21 cellular contexts compared by ENCODE assay signal in genomic region chr6:142933701-142934100, GRCh38. TPM values are rescaled to one million over a fixed set of nuclear protein-coding genes. Genes with fewer than 3 reads are reported as not detected.
DNase-seq lines count a peak whose midpoint lies in the region; ATAC-seq and TF ChIP-seq lines count a peak whose summit lies in the region.
"Had no signal": no experiment of that assay in that cellular context is flagged by ENCODE, and none has a peak within 500 bp of the region (broad histone marks: within the 10 kb centered on the region; RNA-seq: fewer than 3 reads in every experiment).

No MANE protein-coding gene starts in this region.

- peak overlapping the region; percentile 73 for H3K4me2 ChIP-seq in DOHH2 (ENCODE audit: low read length)
- H3K4me2 ChIP-seq: GM23338, hepatocyte had no signal

- DNase-seq in activated CD4-positive, alpha-beta T cell treated with anti-CD3 and anti-CD28 coated beads for 36 hours = no peak
- no peak for DNase-seq in activated CD4-positive, alpha-beta T cell treated with anti-CD3 and anti-CD28 coated beads for 4 hours
- no peak for DNase-seq in activated T-helper 2 cell treated with anti-CD3 and anti-CD28 coated beads, Interferon-gamma antibody, Interleukin-2, Interleukin-4, amounts not matched to agents 10 μg/mL and 5 μg/mL and 100 μg/mL, durations not matched to agents 14 hours and 24 hours and 36 hours (ENCODE audit: low spot score)
- no peak for DNase-seq in naive thymus-derived CD8-positive, alpha-beta T cell
- DNase-seq in NCI-H1105 treated with DMSO at 0.1 percent for 48 hours (lab: John Stamatoyannopoulos, UW) (no peak), anterior cingulate cortex (lab: John Stamatoyannopoulos, UW) (no peak)
- DNase-seq: BE2C; body of pancreas; colonic mucosa; KBM-7; NCI-H1105; NCI-H526; right cardiac atrium; stimulated activated CD4-positive, alpha-beta T cell treated with anti-CD3 and anti-CD28 coated beads, Interleukin-15, amount 100 ng/mL, for 24 hours; upper lobe of left lung had no signal

- peaks cover 91% of the 10 kb centered on the region for H3K4me1 Mint-ChIP-seq in activated CD4-positive, alpha-beta T cell treated with anti-CD3 and anti-CD28 coated beads for 36 hours
- H3K4me1 Mint-ChIP-seq in activated T-helper 2 cell treated with anti-CD3 and anti-CD28 coated beads, Interferon-gamma antibody, Interleukin-2, Interleukin-4, amounts not matched to agents 10 μg/mL and 5 μg/mL and 100 μg/mL, durations not matched to agents 14 hours and 24 hours and 36 hours (ENCODE audit: low read depth) = peaks cover 71% of the 10 kb centered on the region
- H3K4me1 Mint-ChIP-seq in naive thymus-derived CD8-positive, alpha-beta T cell = peaks cover 36 to 99% (median 84%) of the 10 kb centered on the region in 4 donors

- peaks cover 6% of the 10 kb centered on the region; the same call in 1 of the 2 replicates for H4K20me1 ChIP-seq in DOHH2 (ENCODE audit: control insufficient read depth, insufficient read depth, low read depth, low read length)

- H3K27me3 Mint-ChIP-seq in activated CD4-positive, alpha-beta T cell treated with anti-CD3 and anti-CD28 coated beads for 36 hours = no peaks in the 10 kb centered on the region
- no peaks in the 10 kb centered on the region for H3K27me3 Mint-ChIP-seq in activated T-helper 2 cell treated with anti-CD3 and anti-CD28 coated beads, Interferon-gamma antibody, Interleukin-2, Interleukin-4, amounts not matched to agents 10 μg/mL and 5 μg/mL and 100 μg/mL, durations not matched to agents 14 hours and 24 hours and 36 hours (ENCODE audit: low read depth)
- no peaks in the 10 kb centered on the region for H3K27me3 Mint-ChIP-seq in naive thymus-derived CD8-positive, alpha-beta T cell

- peak overlapping the region; percentile 73 for H3K27ac ChIP-seq in DOHH2 (ENCODE audit: low read depth, low read length)
- H3K27ac ChIP-seq: colonic mucosa, hepatocyte, upper lobe of left lung had no signal

- peaks cover 2% of the 10 kb centered on the region; the same call in 1 of the 2 replicates for H3K9me3 ChIP-seq in DOHH2 (ENCODE audit: control insufficient read depth, insufficient read depth, low read length)
- H3K9me3 ChIP-seq: BE2C, body of pancreas, colonic mucosa, upper lobe of left lung had no signal

- peaks cover 96% of the 10 kb centered on the region for H3K4me1 ChIP-seq in DOHH2 (ENCODE audit: control insufficient read depth, low read length)
- H3K4me1 ChIP-seq: BE2C, colonic mucosa had no signal

- no peak for TF ChIP-seq CTCF in DOHH2 (IDR thresholded peaks at IDR 0.05; ENCODE audit: low read depth, low read length, poor library complexity, severe bottlenecking)

- no peaks in the 10 kb centered on the region for H3K9me3 Mint-ChIP-seq in activated CD4-positive, alpha-beta T cell treated with anti-CD3 and anti-CD28 coated beads for 36 hours (ENCODE audit: low read depth)
- H3K9me3 Mint-ChIP-seq in activated T-helper 2 cell treated with anti-CD3 and anti-CD28 coated beads, Interferon-gamma antibody, Interleukin-2, Interleukin-4, amounts not matched to agents 10 μg/mL and 5 μg/mL and 100 μg/mL, durations not matched to agents 14 hours and 24 hours and 36 hours = no peaks in the 10 kb centered on the region
- no peaks in the 10 kb centered on the region for H3K9me3 Mint-ChIP-seq in naive thymus-derived CD8-positive, alpha-beta T cell
- H3K9me3 Mint-ChIP-seq: GM23338 had no signal

- no peak for ATAC-seq in activated CD4-positive, alpha-beta T cell treated with anti-CD3 and anti-CD28 coated beads for 36 hours
- ATAC-seq in naive thymus-derived CD8-positive, alpha-beta T cell = no peak
- no peak for ATAC-seq in HG02759 (IDR thresholded peaks at IDR 0.05; ENCODE audit: unreplicated experiment)
- ATAC-seq: body of pancreas, GM23338, right cardiac atrium, Right ventricle myocardium inferior had no signal

- peak overlapping the region; percentile 86 for H3K27ac Mint-ChIP-seq in activated CD4-positive, alpha-beta T cell treated with anti-CD3 and anti-CD28 coated beads for 36 hours
- H3K27ac Mint-ChIP-seq in activated T-helper 2 cell treated with anti-CD3 and anti-CD28 coated beads, Interferon-gamma antibody, Interleukin-2, Interleukin-4, amounts not matched to agents 10 μg/mL and 5 μg/mL and 100 μg/mL, durations not matched to agents 14 hours and 24 hours and 36 hours = no peak overlapping the region
- H3K27ac Mint-ChIP-seq in naive thymus-derived CD8-positive, alpha-beta T cell = peak overlapping the region in 7 of 10 donors; percentile 41 to 98 (median 93)
- H3K27ac Mint-ChIP-seq: GM23338 had no signal

- no peaks in the 10 kb centered on the region for H3K27me3 ChIP-seq in DOHH2 (ENCODE audit: control insufficient read depth, low read length)
- H3K27me3 ChIP-seq: body of pancreas, colonic mucosa, hepatocyte, upper lobe of left lung had no signal

- H3K9me2 ChIP-seq in DOHH2 (replicated peaks; ENCODE audit: control insufficient read depth, low read length) = no peaks in the 10 kb centered on the region

- peaks cover 99% of the 10 kb centered on the region for H3K79me2 ChIP-seq in DOHH2 (ENCODE audit: control insufficient read depth, low read length)

- POLR2A ChIA-PET in activated CD4-positive, alpha-beta T cell treated with anti-CD3 and anti-CD28 coated beads for 36 hours (lab: Charles Lee) = no interaction called here
- POLR2A ChIA-PET in naive thymus-derived CD8-positive, alpha-beta T cell (lab: Charles Lee) = interaction anchor here (1.0 kb wide), 1 partner anchor 13 kb away, joined by 4 read pairs; no protein-coding TSS in a partner anchor

- H3K4me3 Mint-ChIP-seq in activated CD4-positive, alpha-beta T cell treated with anti-CD3 and anti-CD28 coated beads for 36 hours = peak overlapping the region; percentile 68
- H3K4me3 Mint-ChIP-seq in activated T-helper 2 cell treated with anti-CD3 and anti-CD28 coated beads, Interferon-gamma antibody, Interleukin-2, Interleukin-4, amounts not matched to agents 10 μg/mL and 5 μg/mL and 100 μg/mL, durations not matched to agents 14 hours and 24 hours and 36 hours (ENCODE audit: low read depth) = peak overlapping the region; percentile 7
- peak overlapping the region in 9 of 10 donors; percentile 10 to 98 (median 57) for H3K4me3 Mint-ChIP-seq in naive thymus-derived CD8-positive, alpha-beta T cell
- H3K4me3 Mint-ChIP-seq: GM23338 had no signal

- CTCF ChIA-PET in activated CD4-positive, alpha-beta T cell treated with anti-CD3 and anti-CD28 coated beads for 36 hours (lab: Charles Lee) = interaction anchor here (0.6 to 0.7 kb wide), 2 partner anchors 8 to 459 kb away, joined by 3 read pairs; no protein-coding TSS in a partner anchor

- peaks cover 11% of the 10 kb centered on the region; the same call in 1 of the 2 replicates for H3F3A ChIP-seq in DOHH2 (ENCODE audit: control insufficient read depth, insufficient read depth)

- peak overlapping the region; percentile 61 for H3K4me3 ChIP-seq in DOHH2 (ENCODE audit: low read length)
- H3K4me3 ChIP-seq: body of pancreas, colonic mucosa, GM23338, hepatocyte, lung, upper lobe of left lung had no signal

- intact Hi-C loops in activated CD4-positive, alpha-beta T cell treated with anti-CD3 and anti-CD28 coated beads for 36 hours (cut with DNase I, micrococcal nuclease) = no loop called here
- intact Hi-C loops in activated T-helper 2 cell treated with anti-CD3 and anti-CD28 coated beads, Interferon-gamma antibody, Interleukin-2, Interleukin-4, amounts not matched to agents 10 μg/mL and 5 μg/mL and 100 μg/mL, durations not matched to agents 14 hours and 24 hours and 36 hours (cut with micrococcal nuclease) = no loop called here

- H3K36me3 Mint-ChIP-seq in activated CD4-positive, alpha-beta T cell treated with anti-CD3 and anti-CD28 coated beads for 36 hours (ENCODE audit: low read depth) = peaks cover 47% of the 10 kb centered on the region
- H3K36me3 Mint-ChIP-seq in activated T-helper 2 cell treated with anti-CD3 and anti-CD28 coated beads, Interferon-gamma antibody, Interleukin-2, Interleukin-4, amounts not matched to agents 10 μg/mL and 5 μg/mL and 100 μg/mL, durations not matched to agents 14 hours and 24 hours and 36 hours (ENCODE audit: low read depth) = peaks cover 37% of the 10 kb centered on the region
- H3K36me3 Mint-ChIP-seq in naive thymus-derived CD8-positive, alpha-beta T cell = peaks cover 0 to 12% (median 7%) of the 10 kb centered on the region in 3 donors

- peaks cover 12% of the 10 kb centered on the region for H3K36me3 ChIP-seq in DOHH2 (ENCODE audit: control insufficient read depth, low read length)
- H3K36me3 ChIP-seq: BE2C, colonic mucosa, upper lobe of left lung had no signal

RNA-seq across cellular contexts. Expression of gene HIVEP2, which starts 11.3 kb away (rescaled TPM):
- 10 to 100 TPM; 30.7 to 33.6 TPM for total RNA-seq in activated CD4-positive, alpha-beta T cell treated with anti-CD3 and anti-CD28 coated beads for 36 hours
- total RNA-seq in activated T-helper 2 cell treated with anti-CD3 and anti-CD28 coated beads, Interferon-gamma antibody, Interleukin-2, Interleukin-4, amounts not matched to agents 10 μg/mL and 5 μg/mL and 100 μg/mL, durations not matched to agents 14 hours and 24 hours and 36 hours = 24.3 and 26.1 TPM in 2 replicates
- 10 to 100 TPM; 84.8 to 99.2 TPM for total RNA-seq in naive thymus-derived CD8-positive, alpha-beta T cell
- 10 to 100 TPM in 2 of 3 donors, 1 to 10 TPM in 1; 6.5 to 17.1 (median 12.5) TPM for polyA plus RNA-seq in naive thymus-derived CD8-positive, alpha-beta T cell

Comparison
In these comparisons a context has a peak if more than half of its experiments do, and no peak if none do; other contexts are left out.
1. H3K4me3 Mint-ChIP-seq: peak in every context shown above with its lines; median percentile 68 in activated CD4-positive, alpha-beta T cell treated with anti-CD3 and anti-CD28 coated beads for 36 hours; 57 in naive thymus-derived CD8-positive, alpha-beta T cell; 7 in activated T-helper 2 cell treated with anti-CD3 and anti-CD28 coated beads, Interferon-gamma antibody, Interleukin-2, Interleukin-4, amounts not matched to agents 10 μg/mL and 5 μg/mL and 100 μg/mL, durations not matched to agents 14 hours and 24 hours and 36 hours.